ENCODE assay signal across 8 cellular contexts in the genomic region with DNA sequence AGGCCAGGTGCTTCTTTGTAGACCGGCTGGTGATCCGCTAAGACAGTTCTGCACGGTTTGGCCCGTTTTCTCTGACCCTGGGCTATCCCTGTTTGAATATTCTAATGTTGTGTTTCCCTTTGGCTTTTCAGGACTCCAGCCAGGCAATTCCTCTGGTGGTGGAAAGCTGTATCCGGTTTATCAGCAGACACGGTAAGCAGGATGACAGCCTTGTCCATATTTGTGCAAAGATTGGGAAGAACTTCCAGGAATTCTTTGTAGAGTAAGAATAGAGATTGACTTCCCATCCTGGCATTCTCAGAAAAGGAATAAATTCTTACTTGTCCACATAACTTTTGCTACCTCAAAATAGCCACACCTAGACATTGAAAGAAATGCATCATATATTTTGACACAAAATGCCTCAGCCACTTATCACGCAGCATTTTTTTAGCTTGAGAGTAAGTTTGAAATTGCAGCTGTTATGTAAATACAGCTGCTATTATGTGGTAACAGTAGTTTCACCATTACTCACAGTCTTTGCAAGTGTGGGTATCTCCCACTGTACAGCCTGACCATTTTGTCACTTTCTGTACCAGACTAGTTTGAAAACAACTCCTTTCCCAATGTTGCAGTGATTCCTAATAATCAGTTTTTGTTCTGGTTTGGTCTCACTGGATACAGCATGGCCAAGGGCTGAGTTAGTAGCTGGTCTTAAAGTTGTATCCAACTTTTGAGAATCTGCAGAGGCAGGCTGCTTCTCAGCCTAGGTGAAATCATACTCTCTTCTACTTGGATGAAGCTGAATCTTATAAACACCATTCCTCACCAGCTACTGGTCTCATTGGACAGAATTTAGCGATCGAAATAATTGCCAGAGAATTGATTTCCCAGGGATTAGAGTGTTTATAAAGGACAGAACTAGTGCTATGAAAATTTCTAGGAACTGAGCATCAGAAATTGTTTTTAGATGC. TPM values are rescaled to one million over a fixed set of nuclear protein-coding genes. Genes with fewer than 3 reads are reported as not detected.
DNase-seq lines count a peak whose midpoint lies in the region; ATAC-seq and TF ChIP-seq lines count a peak whose summit lies in the region.

No MANE protein-coding gene starts in this region.

- H3K27ac Mint-ChIP-seq in natural killer cell treated with Interleukin-12 subunit alpha and Interleukin-12 subunit beta and Interleukin-15 and Interleukin-18, amount 100 ng/mL, for 72 hours = peak overlapping the region in 1 of 2 donors; percentile 44
- H3K27ac Mint-ChIP-seq in natural killer cell (no peak overlapping the region), chondrocyte (ENCODE audit: unreplicated experiment) (peak overlapping the region; percentile 86)
- H3K27ac Mint-ChIP-seq in stimulated activated naive B cell treated with anti-CD40 and anti-IgM and Interleukin-4, amounts not matched to agents 10 μg/mL and 1 μg/mL and 100 μg/mL, for 72 hours = no peak overlapping the region

- peaks cover 35% of the 10 kb centered on the region for H3K36me3 Mint-ChIP-seq in natural killer cell treated with Interleukin-12 subunit alpha and Interleukin-12 subunit beta and Interleukin-15 and Interleukin-18, amount 100 ng/mL, for 72 hours
- H3K36me3 Mint-ChIP-seq in natural killer cell (peaks cover 8% of the 10 kb centered on the region), chondrocyte (ENCODE audit: low read depth) (peaks cover 23% of the 10 kb centered on the region)
- H3K36me3 Mint-ChIP-seq in stimulated activated naive B cell treated with anti-CD40 and anti-IgM and Interleukin-4, amounts not matched to agents 10 μg/mL and 1 μg/mL and 100 μg/mL, for 72 hours = peaks cover 37 to 67% of the 10 kb centered on the region in 2 donors

- peaks cover 23 to 27% of the 10 kb centered on the region in 2 donors for H3K4me1 Mint-ChIP-seq in natural killer cell treated with Interleukin-12 subunit alpha and Interleukin-12 subunit beta and Interleukin-15 and Interleukin-18, amount 100 ng/mL, for 72 hours (ENCODE audit: low read depth in 2 of 2)
- peaks cover 0 to 4% of the 10 kb centered on the region in 2 donors for H3K4me1 Mint-ChIP-seq in natural killer cell
- H3K4me1 Mint-ChIP-seq in chondrocyte (ENCODE audit: low read depth) = peaks cover 20% of the 10 kb centered on the region
- peaks cover 0 to 1% of the 10 kb centered on the region in 2 donors for H3K4me1 Mint-ChIP-seq in stimulated activated naive B cell treated with anti-CD40 and anti-IgM and Interleukin-4, amounts not matched to agents 10 μg/mL and 1 μg/mL and 100 μg/mL, for 72 hours

- intact Hi-C loops in natural killer cell (cut with micrococcal nuclease) = no loop called here

- DNase-seq in natural killer cell treated with Interleukin-12 subunit alpha and Interleukin-12 subunit beta and Interleukin-15 and Interleukin-18, amount 100 ng/mL, for 72 hours (ENCODE audit: low spot score) = peak; percentile 61
- DNase-seq in natural killer cell (no peak), chondrocyte (ENCODE audit: low spot score) (no peak), substantia nigra (lab: John Stamatoyannopoulos, UW) (no peak), DMS114 treated with DMSO at 0.1 percent for 48 hours (lab: John Stamatoyannopoulos, UW; ENCODE audit: unreplicated experiment) (no peak), nucleus accumbens (lab: John Stamatoyannopoulos, UW) (no peak)
- no peak for DNase-seq in stimulated activated naive B cell treated with anti-CD40 and anti-IgM and Interleukin-4, amounts not matched to agents 10 μg/mL and 1 μg/mL and 100 μg/mL, for 72 hours

- H3K4me3 Mint-ChIP-seq in natural killer cell treated with Interleukin-12 subunit alpha and Interleukin-12 subunit beta and Interleukin-15 and Interleukin-18, amount 100 ng/mL, for 72 hours = peak overlapping the region; percentile 39
- H3K4me3 Mint-ChIP-seq in natural killer cell (no peak overlapping the region), chondrocyte (ENCODE audit: unreplicated experiment) (no peak overlapping the region)
- H3K4me3 Mint-ChIP-seq in stimulated activated naive B cell treated with anti-CD40 and anti-IgM and Interleukin-4, amounts not matched to agents 10 μg/mL and 1 μg/mL and 100 μg/mL, for 72 hours = no peak overlapping the region

- H3K27ac ChIP-seq in substantia nigra (ENCODE audit: low read depth, low read length, poor library complexity, severe bottlenecking) = no peak overlapping the region

- TF ChIP-seq CTCF in natural killer cell (IDR thresholded peaks at IDR 0.05) = no peak
- peak; percentile 46 for TF ChIP-seq CTCF in chondrocyte (IDR thresholded peaks at IDR 0.05)

- peak; percentile 91 to 95 for ATAC-seq in natural killer cell treated with Interleukin-12 subunit alpha and Interleukin-12 subunit beta and Interleukin-15 and Interleukin-18, amount 100 ng/mL, for 72 hours
- ATAC-seq in natural killer cell = no peak
- ATAC-seq in HG03066 (IDR thresholded peaks at IDR 0.05; ENCODE audit: low read depth, unreplicated experiment) = peak; percentile 98
- ATAC-seq in stimulated activated naive B cell treated with anti-CD40 and anti-IgM and Interleukin-4, amounts not matched to agents 10 μg/mL and 1 μg/mL and 100 μg/mL, for 72 hours (replicated peaks) = peak; percentile 57 to 71

- no peaks in the 10 kb centered on the region for H3K27me3 Mint-ChIP-seq in natural killer cell treated with Interleukin-12 subunit alpha and Interleukin-12 subunit beta and Interleukin-15 and Interleukin-18, amount 100 ng/mL, for 72 hours
- no peaks in the 10 kb centered on the region for H3K27me3 Mint-ChIP-seq in natural killer cell (ENCODE audit: low read depth in 2 of 2)
- H3K27me3 Mint-ChIP-seq in chondrocyte (ENCODE audit: low read depth) = no peaks in the 10 kb centered on the region
- H3K27me3 Mint-ChIP-seq in stimulated activated naive B cell treated with anti-CD40 and anti-IgM and Interleukin-4, amounts not matched to agents 10 μg/mL and 1 μg/mL and 100 μg/mL, for 72 hours = no peaks in the 10 kb centered on the region

- no peaks in the 10 kb centered on the region for H3K9me3 Mint-ChIP-seq in natural killer cell treated with Interleukin-12 subunit alpha and Interleukin-12 subunit beta and Interleukin-15 and Interleukin-18, amount 100 ng/mL, for 72 hours
- H3K9me3 Mint-ChIP-seq in natural killer cell (no peaks in the 10 kb centered on the region), chondrocyte (ENCODE audit: low read depth) (no peaks in the 10 kb centered on the region)
- no peaks in the 10 kb centered on the region for H3K9me3 Mint-ChIP-seq in stimulated activated naive B cell treated with anti-CD40 and anti-IgM and Interleukin-4, amounts not matched to agents 10 μg/mL and 1 μg/mL and 100 μg/mL, for 72 hours

RNA-seq across cellular contexts. Expression of a gene that starts 40.0 kb away (rescaled TPM):
- total RNA-seq in natural killer cell treated with Interleukin-12 subunit alpha and Interleukin-12 subunit beta and Interleukin-15 and Interleukin-18, amount 100 ng/mL, for 72 hours = 10 to 100 TPM; 50.8 to 53.3 TPM
- total RNA-seq in natural killer cell (10 to 100 TPM; 31.6 to 34.6 (median 32.2) TPM), chondrocyte (7.7 to 10.5 TPM (median 8.5 TPM) in 3 replicates)

Comparison
In these comparisons a context has a peak if more than half of its experiments do, and no peak if none do; other contexts are left out.
1. ATAC-seq: peak in natural killer cell treated with Interleukin-12 subunit alpha and Interleukin-12 subunit beta and Interleukin-15 and Interleukin-18, amount 100 ng/mL, for 72 hours (2 of 2), HG03066 (single experiment) and stimulated activated naive B cell treated with anti-CD40 and anti-IgM and Interleukin-4, amounts not matched to agents 10 μg/mL and 1 μg/mL and 100 μg/mL, for 72 hours (2 of 2); none in natural killer cell (0 of 3).